ENCODE assay signal across 1 cellular context in the genomic region with DNA sequence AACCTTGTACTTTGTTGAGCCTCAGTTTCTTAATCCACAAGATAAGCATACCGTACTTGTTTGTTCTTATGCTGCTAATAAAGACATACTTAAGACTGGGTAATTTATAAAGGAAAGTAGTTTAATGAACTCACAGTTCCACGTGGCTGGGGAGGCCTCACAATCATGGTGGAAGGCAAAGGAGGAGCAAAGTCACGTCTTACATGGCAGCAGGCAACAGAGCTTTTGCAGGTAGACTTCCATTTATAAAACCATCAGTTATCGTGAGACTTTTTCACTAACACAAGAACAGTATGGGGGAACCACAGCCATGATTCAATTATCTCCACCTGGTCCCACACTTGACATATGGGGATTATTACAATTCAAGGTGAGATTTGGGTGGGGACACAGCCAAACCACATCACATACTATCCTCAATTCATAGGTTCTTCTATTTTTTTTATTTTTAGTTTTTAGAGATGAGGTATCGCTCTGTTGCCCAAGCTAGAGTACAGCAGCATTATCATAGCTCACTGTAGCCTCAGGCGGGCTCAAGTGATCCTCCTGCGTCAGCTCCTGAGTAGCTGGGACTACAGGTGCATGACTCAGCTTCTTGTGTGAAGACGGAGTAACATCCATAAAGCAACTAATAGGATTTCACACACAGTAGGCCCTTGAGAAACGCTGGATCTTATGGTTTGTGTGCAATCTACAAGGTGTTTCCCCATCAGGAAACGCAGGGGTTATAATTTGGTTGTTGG.
A peak's percentile ranks its signal among the peaks of the same experiment; 100 is the strongest.
TF ChIP-seq lines count a peak whose summit lies in the region.

No MANE protein-coding gene starts in this region.

TF ChIP-seq in K562, 482 proteins besides CTCF, POLR2A, EP300 and RAD21 (continued from another document):
- no peak for TF ChIP-seq ZNF518B (CRISPR knock-in tag; IDR thresholded peaks at IDR 0.05)
- peak; percentile 99 for TF ChIP-seq ZNF431 (CRISPR knock-in tag; IDR thresholded peaks at IDR 0.05)
- TF ChIP-seq RNF2 (IDR thresholded peaks at IDR 0.05), result no peak
- TF ChIP-seq GTF3C2 (IDR thresholded peaks at IDR 0.05; ENCODE audit: borderline replicate concordance, extremely low read depth, insufficient read length), result no peak
- TF ChIP-seq ZNF639 (CRISPR knock-in tag; conservative IDR thresholded peaks at IDR 0.05 in 1 of 2, IDR thresholded peaks at IDR 0.05 in 1 of 2), result no peak
- TF ChIP-seq, protein P1, sequence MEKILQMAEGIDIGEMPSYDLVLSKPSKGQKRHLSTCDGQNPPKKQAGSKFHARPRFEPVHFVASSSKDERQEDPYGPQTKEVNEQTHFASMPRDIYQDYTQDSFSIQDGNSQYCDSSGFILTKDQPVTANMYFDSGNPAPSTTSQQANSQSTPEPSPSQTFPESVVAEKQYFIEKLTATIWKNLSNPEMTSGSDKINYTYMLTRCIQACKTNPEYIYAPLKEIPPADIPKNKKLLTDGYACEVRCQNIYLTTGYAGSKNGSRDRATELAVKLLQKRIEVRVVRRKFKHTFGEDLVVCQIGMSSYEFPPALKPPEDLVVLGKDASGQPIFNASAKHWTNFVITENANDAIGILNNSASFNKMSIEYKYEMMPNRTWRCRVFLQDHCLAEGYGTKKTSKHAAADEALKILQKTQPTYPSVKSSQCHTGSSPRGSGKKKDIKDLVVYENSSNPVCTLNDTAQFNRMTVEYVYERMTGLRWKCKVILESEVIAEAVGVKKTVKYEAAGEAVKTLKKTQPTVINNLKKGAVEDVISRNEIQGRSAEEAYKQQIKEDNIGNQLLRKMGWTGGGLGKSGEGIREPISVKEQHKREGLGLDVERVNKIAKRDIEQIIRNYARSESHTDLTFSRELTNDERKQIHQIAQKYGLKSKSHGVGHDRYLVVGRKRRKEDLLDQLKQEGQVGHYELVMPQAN (IDR thresholded peaks at IDR 0.05; ENCODE audit: borderline replicate concordance), result no peak
- 0 out of 4 replicates have a peak, but pooled peaks of 1 of the 2 experiments have one; percentile 13 for TF ChIP-seq TRIM24 (IDR thresholded peaks at IDR 0.05)
- TF ChIP-seq BRF1 (IDR thresholded peaks at IDR 0.05; ENCODE audit: borderline replicate concordance, extremely low read depth, insufficient read length), result no peak
- TF ChIP-seq NR2C2 (CRISPR knock-in tag; IDR thresholded peaks at IDR 0.05), result no peak
- no peak for TF ChIP-seq NR2C2 (tag; IDR thresholded peaks at IDR 0.05)
- TF ChIP-seq KAT8 (IDR thresholded peaks at IDR 0.05; ENCODE audit: low read depth), result no peak
- TF ChIP-seq GTF2A2 (tag; IDR thresholded peaks at IDR 0.05), result no peak
- TF ChIP-seq ZFP36 (IDR thresholded peaks at IDR 0.05; ENCODE audit: low read depth, low read length, partially characterized antibody), result peak; percentile 24
- TF ChIP-seq, protein P2, sequence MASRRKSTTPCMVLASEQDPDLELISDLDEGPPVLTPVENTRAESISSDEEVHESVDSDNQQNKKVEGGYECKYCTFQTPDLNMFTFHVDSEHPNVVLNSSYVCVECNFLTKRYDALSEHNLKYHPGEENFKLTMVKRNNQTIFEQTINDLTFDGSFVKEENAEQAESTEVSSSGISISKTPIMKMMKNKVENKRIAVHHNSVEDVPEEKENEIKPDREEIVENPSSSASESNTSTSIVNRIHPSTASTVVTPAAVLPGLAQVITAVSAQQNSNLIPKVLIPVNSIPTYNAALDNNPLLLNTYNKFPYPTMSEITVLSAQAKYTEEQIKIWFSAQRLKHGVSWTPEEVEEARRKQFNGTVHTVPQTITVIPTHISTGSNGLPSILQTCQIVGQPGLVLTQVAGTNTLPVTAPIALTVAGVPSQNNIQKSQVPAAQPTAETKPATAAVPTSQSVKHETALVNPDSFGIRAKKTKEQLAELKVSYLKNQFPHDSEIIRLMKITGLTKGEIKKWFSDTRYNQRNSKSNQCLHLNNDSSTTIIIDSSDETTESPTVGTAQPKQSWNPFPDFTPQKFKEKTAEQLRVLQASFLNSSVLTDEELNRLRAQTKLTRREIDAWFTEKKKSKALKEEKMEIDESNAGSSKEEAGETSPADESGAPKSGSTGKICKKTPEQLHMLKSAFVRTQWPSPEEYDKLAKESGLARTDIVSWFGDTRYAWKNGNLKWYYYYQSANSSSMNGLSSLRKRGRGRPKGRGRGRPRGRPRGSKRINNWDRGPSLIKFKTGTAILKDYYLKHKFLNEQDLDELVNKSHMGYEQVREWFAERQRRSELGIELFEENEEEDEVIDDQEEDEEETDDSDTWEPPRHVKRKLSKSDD (conservative IDR thresholded peaks at IDR 0.05; ENCODE audit: low read length), result no peak
- no peak for TF ChIP-seq ZSCAN29 (IDR thresholded peaks at IDR 0.05)
- TF ChIP-seq, protein P3, sequence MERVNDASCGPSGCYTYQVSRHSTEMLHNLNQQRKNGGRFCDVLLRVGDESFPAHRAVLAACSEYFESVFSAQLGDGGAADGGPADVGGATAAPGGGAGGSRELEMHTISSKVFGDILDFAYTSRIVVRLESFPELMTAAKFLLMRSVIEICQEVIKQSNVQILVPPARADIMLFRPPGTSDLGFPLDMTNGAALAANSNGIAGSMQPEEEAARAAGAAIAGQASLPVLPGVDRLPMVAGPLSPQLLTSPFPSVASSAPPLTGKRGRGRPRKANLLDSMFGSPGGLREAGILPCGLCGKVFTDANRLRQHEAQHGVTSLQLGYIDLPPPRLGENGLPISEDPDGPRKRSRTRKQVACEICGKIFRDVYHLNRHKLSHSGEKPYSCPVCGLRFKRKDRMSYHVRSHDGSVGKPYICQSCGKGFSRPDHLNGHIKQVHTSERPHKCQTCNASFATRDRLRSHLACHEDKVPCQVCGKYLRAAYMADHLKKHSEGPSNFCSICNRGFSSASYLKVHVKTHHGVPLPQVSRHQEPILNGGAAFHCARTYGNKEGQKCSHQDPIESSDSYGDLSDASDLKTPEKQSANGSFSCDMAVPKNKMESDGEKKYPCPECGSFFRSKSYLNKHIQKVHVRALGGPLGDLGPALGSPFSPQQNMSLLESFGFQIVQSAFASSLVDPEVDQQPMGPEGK (CRISPR knock-in tag; IDR thresholded peaks at IDR 0.05; ENCODE audit: borderline replicate concordance), result no peak
TF ChIP-seq in K562: peak in this region for 4.
